ENCODE assay signal across 31 cellular contexts in genomic region chr7:156123362-156123761, GRCh38.
"Had no signal": no experiment of that assay in that cellular context is flagged by ENCODE, and none has a peak within 500 bp of the region (broad histone marks: within the 10 kb centered on the region; RNA-seq: fewer than 3 reads in every experiment).

No MANE protein-coding gene starts in this region.

- ATAC-seq: activated CD4-positive, alpha-beta T cell treated with anti-CD3 and anti-CD28 coated beads for 36 hours; activated CD8-positive, alpha-beta memory T cell treated with anti-CD3 and anti-CD28 coated beads, Interleukin-2, amount 10 ng/mL, durations not matched to agents 7 days and 5 days; activated CD8-positive, alpha-beta T cell treated with anti-CD3 and anti-CD28 coated beads, Interleukin-2, amount 10 ng/mL, durations not matched to agents 7 days and 5 days; activated naive CD8-positive, alpha-beta T cell treated with anti-CD3 and anti-CD28 coated beads, Interleukin-2, amount 50 U/mL, for 24 hours had no signal

- H3K4me1 ChIP-seq: ascending aorta had no signal

- H3K9me3 ChIP-seq: ascending aorta had no signal

- H3K4me3 ChIP-seq: ascending aorta, cardiac muscle cell had no signal

- FAIRE-seq: bronchial epithelial cell, TTC549 had no signal

- DNase-seq: activated B cell treated with CpG ODN at 0.5 μM for 24 hours; activated CD4-positive, alpha-beta memory T cell treated with anti-CD3 and anti-CD28 coated beads, Interleukin-2, amount 10 ng/mL, durations not matched to agents 7 days and 5 days; activated CD4-positive, alpha-beta T cell treated with anti-CD3 and anti-CD28 coated beads for 1 hour; activated CD4-positive, alpha-beta T cell treated with anti-CD3 and anti-CD28 coated beads for 36 hours; activated CD4-positive, alpha-beta T cell treated with anti-CD3 and anti-CD28 coated beads for 48 hours; activated CD4-positive, alpha-beta T cell treated with anti-CD3 and anti-CD28 coated beads, Interleukin-2, amount 10 ng/mL, durations not matched to agents 7 days and 5 days; activated CD4-positive, alpha-beta T cell treated with anti-CD3 and anti-CD28 coated beads, Interleukin-2, amount 50 U/mL, for 48 hours; activated CD8-positive, alpha-beta memory T cell treated with anti-CD3 and anti-CD28 coated beads for 24 hours; activated CD8-positive, alpha-beta memory T cell treated with anti-CD3 and anti-CD28 coated beads, Interleukin-2, amount 10 ng/mL, durations not matched to agents 7 days and 5 days; activated CD8-positive, alpha-beta memory T cell treated with anti-CD3 and anti-CD28 coated beads, Interleukin-2, amount 50 U/mL, for 48 hours; activated CD8-positive, alpha-beta T cell treated with anti-CD3 and anti-CD28 coated beads, Interleukin-2, amount 10 ng/mL, durations not matched to agents 7 days and 5 days; activated effector memory CD4-positive, alpha-beta T cell treated with Interleukin-2 at 50 U/mL for 16 hours; activated gamma-delta T cell; activated naive CD4-positive, alpha-beta T cell treated with anti-CD3 and anti-CD28 coated beads, Interleukin-2, amount 10 ng/mL, durations not matched to agents 7 days and 5 days; activated naive CD4-positive, alpha-beta T cell treated with Interleukin-2 at 50 U/mL for 16 hours; activated naive CD8-positive, alpha-beta T cell treated with anti-CD3 and anti-CD28 coated beads, Interleukin-2, amount 10 ng/mL, durations not matched to agents 7 days and 5 days; activated naive CD8-positive, alpha-beta T cell treated with anti-CD3 and anti-CD28 coated beads, Interleukin-2, amount 50 U/mL, for 24 hours; activated T-cell treated with anti-CD3 and anti-CD28 coated beads, Interleukin-2, amount 50 U/mL, for 24 hours; activated T-cell treated with anti-CD3 and anti-CD28 coated beads, Interleukin-2, amount 50 U/mL, for 48 hours; amygdala; anterior cingulate cortex; caudate nucleus; SW 1271; T-helper 1 cell; T-helper 2 cell; T-helper 9 cell had no signal

- H3K36me3 ChIP-seq: ascending aorta, cardiac muscle cell had no signal

- H3K27ac ChIP-seq: ascending aorta, cardiac muscle cell, VCaP had no signal

- H3K27me3 ChIP-seq: ascending aorta, cardiac muscle cell had no signal
